ENCODE assay signal across 16 cellular contexts in the genomic region with DNA sequence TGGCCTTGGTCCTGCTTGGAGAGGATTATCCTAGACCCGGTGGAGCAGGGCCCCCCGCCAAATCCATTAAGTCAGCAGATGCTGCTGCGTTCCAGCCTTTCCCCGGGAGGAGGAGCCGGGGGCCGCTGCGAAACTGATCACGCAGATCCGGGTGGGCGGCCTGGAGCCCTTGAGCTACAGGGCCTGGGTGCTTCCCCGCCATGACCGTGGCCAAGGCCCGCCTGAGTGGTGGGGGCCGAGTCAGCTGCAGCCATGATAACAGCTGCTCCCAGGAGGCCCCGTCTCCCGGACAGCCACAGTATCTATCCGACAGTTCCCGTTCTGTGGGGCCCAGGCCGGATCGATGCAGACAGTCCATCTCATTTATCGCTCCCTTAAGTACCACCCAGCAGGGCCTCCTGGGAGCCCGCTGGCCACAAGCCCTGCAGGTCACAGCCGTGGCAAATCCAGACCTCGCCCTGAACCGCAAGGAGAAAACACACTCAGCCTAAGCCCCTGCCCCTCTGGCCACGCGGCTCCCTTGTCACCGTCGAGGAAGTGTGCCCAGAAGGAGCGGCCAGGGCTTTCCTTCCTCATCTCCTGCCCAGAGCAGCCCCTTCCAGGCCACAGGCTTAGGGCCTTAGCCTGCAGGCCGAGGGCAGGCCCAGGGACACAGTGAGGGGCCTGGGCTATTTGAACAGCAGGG. TPM values are rescaled to one million over a fixed set of nuclear protein-coding genes. Genes with fewer than 3 reads are reported as not detected.
DNase-seq lines count a peak whose midpoint lies in the region; ATAC-seq and TF ChIP-seq lines count a peak whose summit lies in the region.
"Had no signal": no experiment of that assay in that cellular context is flagged by ENCODE, and none has a peak within 500 bp of the region (broad histone marks: within the 10 kb centered on the region; RNA-seq: fewer than 3 reads in every experiment).

No MANE protein-coding gene starts in this region.

- no peak for ATAC-seq in left colon
- no peak for ATAC-seq in GM19023 (IDR thresholded peaks at IDR 0.05; ENCODE audit: unreplicated experiment)
- ATAC-seq: stimulated activated naive B cell treated with anti-CD40 and anti-IgM and Interleukin-4, amounts not matched to agents 10 μg/mL and 1 μg/mL and 100 μg/mL, for 72 hours had no signal

- peaks cover 8% of the 10 kb centered on the region for H3K4me1 ChIP-seq in testis

- no peaks in the 10 kb centered on the region for H3K36me3 ChIP-seq in testis (ENCODE audit: low read depth, missing control alignments)

- DNase-seq in NCI-H524 treated with DMSO at 0.1 percent for 48 hours (lab: John Stamatoyannopoulos, UW) (peak; percentile 43), cerebellum (ENCODE audit: low spot score) (peak; percentile 26), left colon (peak; percentile 55 to 59), testis (peak; percentile 83), inferior parietal cortex (ENCODE audit: extremely low spot score) (no peak), COLO668 (lab: John Stamatoyannopoulos, UW; ENCODE audit: unreplicated experiment) (no peak), putamen (ENCODE audit: low spot score) (no peak)
- DNase-seq: activated CD8-positive, alpha-beta memory T cell treated with anti-CD3 and anti-CD28 coated beads, Interleukin-2, amount 50 U/mL, for 4 hours; activated naive CD8-positive, alpha-beta T cell treated with anti-CD3 and anti-CD28 coated beads, Interleukin-2, amount 10 ng/mL, durations not matched to agents 7 days and 5 days; CD4-positive, alpha-beta T cell; NCI-H2081; OCI-M1; stimulated activated CD4-positive, alpha-beta T cell treated with anti-CD3 and anti-CD28 coated beads, Interleukin-2, amount 100 ng/mL, for 24 hours; stimulated activated naive B cell treated with anti-CD40 and anti-IgM and Interleukin-4, amounts not matched to agents 10 μg/mL and 1 μg/mL and 100 μg/mL, for 72 hours; T1000 had no signal

- no peak for TF ChIP-seq POLR2A in testis (IDR thresholded peaks at IDR 0.05)

- TF ChIP-seq CTCF in testis (IDR thresholded peaks at IDR 0.05), result no peak

- WGBS in testis, 2 donors, result 28 to 38% methylated on average over 12 to 28 of the region's 31 CpGs

- peak overlapping the region; percentile 31 to 59 for H3K27ac ChIP-seq in testis

- no peaks in the 10 kb centered on the region for H3K9me3 ChIP-seq in testis

- H3K4me3 ChIP-seq in testis, result no peak overlapping the region

- H3K27me3 ChIP-seq in testis, result no peaks in the 10 kb centered on the region

- intact Hi-C loops in left colon (cut with DNase I, micrococcal nuclease), result no loop called here
- intact Hi-C loops in testis (cut with DNase I; ENCODE audit: low total_unique reads), result no loop called here

RNA-seq across cellular contexts. Expression of a gene that starts 34.4 kb away (rescaled TPM):
- total RNA-seq in cerebellum (22.6 TPM), left colon (10 to 100 TPM in 1 of 2 donors, 1 to 10 TPM in 1; 3.2 to 23.4 TPM), testis (10 to 100 TPM in 1 of 2 donors, 1 to 10 TPM in 1; 7.6 to 15.2 TPM)
- 4.3 TPM for polyA plus RNA-seq in testis (ENCODE audit: insufficient read depth, low read depth, low replicate concordance)

RNA-seq across cellular contexts. Expression of a gene that starts 58.3 kb away (rescaled TPM):
- total RNA-seq in cerebellum, result 33.0 TPM
- total RNA-seq in left colon, result 10 to 100 TPM; 46.0 to 51.6 TPM
- 100 to 1,000 TPM; 117 to 128 TPM for total RNA-seq in testis
- polyA plus RNA-seq in testis (ENCODE audit: insufficient read depth, low read depth, low replicate concordance), result 205 TPM

Comparison
In these comparisons a context has a peak if more than half of its experiments do, and no peak if none do; other contexts are left out.
1. DNase-seq: peak in NCI-H524 treated with DMSO at 0.1 percent for 48 hours (single experiment), cerebellum (single experiment), left colon (2 of 2) and testis (single experiment); none in inferior parietal cortex (single experiment), COLO668 (single experiment) and putamen (single experiment).